In the genomic region with DNA sequence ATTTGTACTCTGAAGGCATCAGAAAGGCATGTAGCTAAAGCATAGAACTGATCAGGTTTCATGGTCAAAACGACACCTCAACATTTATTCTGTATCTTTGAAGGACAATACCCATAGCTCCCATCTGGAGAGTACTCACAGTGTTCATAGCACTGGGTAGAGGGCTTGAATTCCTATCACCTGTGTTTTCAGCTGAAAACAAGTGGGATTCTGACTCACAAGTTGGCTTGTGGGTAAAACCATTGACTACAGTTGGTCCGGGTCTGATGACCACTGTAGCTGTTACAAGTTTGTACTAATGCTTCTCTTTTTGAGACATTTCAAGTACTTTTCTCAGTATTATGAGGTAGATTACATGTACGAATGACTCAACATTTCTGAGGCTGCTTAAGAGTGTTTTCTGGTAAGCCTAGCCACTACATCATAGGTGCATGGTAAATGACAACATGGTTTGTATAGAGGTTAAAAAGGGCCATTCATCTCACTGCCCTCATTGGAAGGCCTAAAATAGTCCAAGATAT, we compare ENCODE assay signal across 1 cellular context.
A peak's percentile ranks its signal among the peaks of the same experiment; 100 is the strongest.
TF ChIP-seq lines count a peak whose summit lies in the region.

No MANE protein-coding gene starts in this region.

TF ChIP-seq in GM12878, 131 proteins besides CTCF, POLR2A, EP300 and RAD21 (continued from another document):
- no peak for TF ChIP-seq ZBTB40 (IDR thresholded peaks at IDR 0.05; ENCODE audit: borderline replicate concordance)
- TF ChIP-seq SMC3 (IDR thresholded peaks at IDR 0.05; ENCODE audit: borderline replicate concordance, low read length) = no peak; the same call in 1 of the 2 replicates
- TF ChIP-seq FOXK2 (IDR thresholded peaks at IDR 0.05) = no peak
- peak; percentile 62; the same call in 1 of the 2 replicates for TF ChIP-seq NBN (IDR thresholded peaks at IDR 0.05)
- peak; percentile 78; the same call in 1 of the 2 replicates for TF ChIP-seq BACH1 (IDR thresholded peaks at IDR 0.05; ENCODE audit: borderline replicate concordance)
- TF ChIP-seq SPI1 (IDR thresholded peaks at IDR 0.05; ENCODE audit: borderline replicate concordance, insufficient read depth, low read depth, low read length) = no peak
- no peak for TF ChIP-seq CHD4 (IDR thresholded peaks at IDR 0.05)
- peak; percentile 39 to 41; a peak in 2 of 4 replicates for TF ChIP-seq BHLHE40 (IDR thresholded peaks at IDR 0.05; ENCODE audit: borderline replicate concordance in 1 of 2, low read depth in 2 of 2, low read length in 1 of 2)
- no peak for TF ChIP-seq STAT1 (conservative IDR thresholded peaks at IDR 0.05)
- TF ChIP-seq TCF3 (IDR thresholded peaks at IDR 0.05; ENCODE audit: borderline replicate concordance, insufficient read depth, low read depth, low read length) = no peak
- TF ChIP-seq ETV6 (conservative IDR thresholded peaks at IDR 0.05 in 1 of 2, IDR thresholded peaks at IDR 0.05 in 1 of 2; ENCODE audit: borderline replicate concordance in 1 of 2, low read depth in 1 of 2) = peak in 1 of 2 experiments; percentile 54; a peak in 1 of 4 replicates
- peak; percentile 53; the same call in 1 of the 2 replicates for TF ChIP-seq ZNF207 (IDR thresholded peaks at IDR 0.05; ENCODE audit: borderline replicate concordance)
- TF ChIP-seq, protein P1, sequence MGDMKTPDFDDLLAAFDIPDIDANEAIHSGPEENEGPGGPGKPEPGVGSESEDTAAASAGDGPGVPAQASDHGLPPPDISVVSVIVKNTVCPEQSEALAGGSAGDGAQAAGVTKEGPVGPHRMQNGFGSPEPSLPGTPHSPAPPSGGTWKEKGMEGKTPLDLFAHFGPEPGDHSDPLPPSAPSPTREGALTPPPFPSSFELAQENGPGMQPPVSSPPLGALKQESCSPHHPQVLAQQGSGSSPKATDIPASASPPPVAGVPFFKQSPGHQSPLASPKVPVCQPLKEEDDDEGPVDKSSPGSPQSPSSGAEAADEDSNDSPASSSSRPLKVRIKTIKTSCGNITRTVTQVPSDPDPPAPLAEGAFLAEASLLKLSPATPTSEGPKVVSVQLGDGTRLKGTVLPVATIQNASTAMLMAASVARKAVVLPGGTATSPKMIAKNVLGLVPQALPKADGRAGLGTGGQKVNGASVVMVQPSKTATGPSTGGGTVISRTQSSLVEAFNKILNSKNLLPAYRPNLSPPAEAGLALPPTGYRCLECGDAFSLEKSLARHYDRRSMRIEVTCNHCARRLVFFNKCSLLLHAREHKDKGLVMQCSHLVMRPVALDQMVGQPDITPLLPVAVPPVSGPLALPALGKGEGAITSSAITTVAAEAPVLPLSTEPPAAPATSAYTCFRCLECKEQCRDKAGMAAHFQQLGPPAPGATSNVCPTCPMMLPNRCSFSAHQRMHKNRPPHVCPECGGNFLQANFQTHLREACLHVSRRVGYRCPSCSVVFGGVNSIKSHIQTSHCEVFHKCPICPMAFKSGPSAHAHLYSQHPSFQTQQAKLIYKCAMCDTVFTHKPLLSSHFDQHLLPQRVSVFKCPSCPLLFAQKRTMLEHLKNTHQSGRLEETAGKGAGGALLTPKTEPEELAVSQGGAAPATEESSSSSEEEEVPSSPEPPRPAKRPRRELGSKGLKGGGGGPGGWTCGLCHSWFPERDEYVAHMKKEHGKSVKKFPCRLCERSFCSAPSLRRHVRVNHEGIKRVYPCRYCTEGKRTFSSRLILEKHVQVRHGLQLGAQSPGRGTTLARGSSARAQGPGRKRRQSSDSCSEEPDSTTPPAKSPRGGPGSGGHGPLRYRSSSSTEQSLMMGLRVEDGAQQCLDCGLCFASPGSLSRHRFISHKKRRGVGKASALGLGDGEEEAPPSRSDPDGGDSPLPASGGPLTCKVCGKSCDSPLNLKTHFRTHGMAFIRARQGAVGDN (IDR thresholded peaks at IDR 0.05) = peak; percentile 58; the same call in 1 of the 2 replicates
- peak; percentile 52 for TF ChIP-seq BCL3 (IDR thresholded peaks at IDR 0.05; ENCODE audit: borderline replicate concordance, insufficient read depth, low read depth, low read length, poor library complexity, severe bottlenecking)
- no peak for TF ChIP-seq NR2C2 (IDR thresholded peaks at IDR 0.05; ENCODE audit: borderline replicate concordance, control insufficient read depth, insufficient read length, low read depth)
- no peak for TF ChIP-seq SMAD5 (IDR thresholded peaks at IDR 0.05; ENCODE audit: low read depth)
- TF ChIP-seq ZNF622 (IDR thresholded peaks at IDR 0.05) = no peak
- no peak for TF ChIP-seq ZNF274 (IDR thresholded peaks at IDR 0.05; ENCODE audit: insufficient read depth, insufficient read length)
- TF ChIP-seq, protein P2, sequence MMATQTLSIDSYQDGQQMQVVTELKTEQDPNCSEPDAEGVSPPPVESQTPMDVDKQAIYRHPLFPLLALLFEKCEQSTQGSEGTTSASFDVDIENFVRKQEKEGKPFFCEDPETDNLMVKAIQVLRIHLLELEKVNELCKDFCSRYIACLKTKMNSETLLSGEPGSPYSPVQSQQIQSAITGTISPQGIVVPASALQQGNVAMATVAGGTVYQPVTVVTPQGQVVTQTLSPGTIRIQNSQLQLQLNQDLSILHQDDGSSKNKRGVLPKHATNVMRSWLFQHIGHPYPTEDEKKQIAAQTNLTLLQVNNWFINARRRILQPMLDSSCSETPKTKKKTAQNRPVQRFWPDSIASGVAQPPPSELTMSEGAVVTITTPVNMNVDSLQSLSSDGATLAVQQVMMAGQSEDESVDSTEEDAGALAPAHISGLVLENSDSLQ (IDR thresholded peaks at IDR 0.05) = no peak
- peak; percentile 96 for TF ChIP-seq CREM (IDR thresholded peaks at IDR 0.05; ENCODE audit: low read depth)
- no peak for TF ChIP-seq SREBF2 (IDR thresholded peaks at IDR 0.05; ENCODE audit: low read length)
- peak; percentile 90 for TF ChIP-seq RUNX3 (IDR thresholded peaks at IDR 0.05; ENCODE audit: low read length)
- TF ChIP-seq, protein P3, sequence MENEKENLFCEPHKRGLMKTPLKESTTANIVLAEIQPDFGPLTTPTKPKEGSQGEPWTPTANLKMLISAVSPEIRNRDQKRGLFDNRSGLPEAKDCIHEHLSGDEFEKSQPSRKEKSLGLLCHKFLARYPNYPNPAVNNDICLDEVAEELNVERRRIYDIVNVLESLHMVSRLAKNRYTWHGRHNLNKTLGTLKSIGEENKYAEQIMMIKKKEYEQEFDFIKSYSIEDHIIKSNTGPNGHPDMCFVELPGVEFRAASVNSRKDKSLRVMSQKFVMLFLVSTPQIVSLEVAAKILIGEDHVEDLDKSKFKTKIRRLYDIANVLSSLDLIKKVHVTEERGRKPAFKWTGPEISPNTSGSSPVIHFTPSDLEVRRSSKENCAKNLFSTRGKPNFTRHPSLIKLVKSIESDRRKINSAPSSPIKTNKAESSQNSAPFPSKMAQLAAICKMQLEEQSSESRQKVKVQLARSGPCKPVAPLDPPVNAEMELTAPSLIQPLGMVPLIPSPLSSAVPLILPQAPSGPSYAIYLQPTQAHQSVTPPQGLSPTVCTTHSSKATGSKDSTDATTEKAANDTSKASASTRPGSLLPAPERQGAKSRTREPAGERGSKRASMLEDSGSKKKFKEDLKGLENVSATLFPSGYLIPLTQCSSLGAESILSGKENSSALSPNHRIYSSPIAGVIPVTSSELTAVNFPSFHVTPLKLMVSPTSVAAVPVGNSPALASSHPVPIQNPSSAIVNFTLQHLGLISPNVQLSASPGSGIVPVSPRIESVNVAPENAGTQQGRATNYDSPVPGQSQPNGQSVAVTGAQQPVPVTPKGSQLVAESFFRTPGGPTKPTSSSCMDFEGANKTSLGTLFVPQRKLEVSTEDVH (IDR thresholded peaks at IDR 0.05; ENCODE audit: low read depth, partially characterized antibody) = no peak
- TF ChIP-seq PML (IDR thresholded peaks at IDR 0.05; ENCODE audit: low read length) = peak; percentile 67; the same call in 1 of the 2 replicates
- 0 out of 2 replicates have a peak, but pooled peaks have one; percentile 24 for TF ChIP-seq CHD1 (IDR thresholded peaks at IDR 0.05; ENCODE audit: low read depth, low read length)
- no peak for TF ChIP-seq SIX5 (IDR thresholded peaks at IDR 0.05; ENCODE audit: low read depth, low read length, severe bottlenecking)
- TF ChIP-seq USF1 (IDR thresholded peaks at IDR 0.05; ENCODE audit: borderline replicate concordance, extremely low read length, insufficient read depth, low read depth, low read length) = no peak
- TF ChIP-seq KLF5 (IDR thresholded peaks at IDR 0.05; ENCODE audit: partially characterized antibody) = no peak
- TF ChIP-seq, protein P4, sequence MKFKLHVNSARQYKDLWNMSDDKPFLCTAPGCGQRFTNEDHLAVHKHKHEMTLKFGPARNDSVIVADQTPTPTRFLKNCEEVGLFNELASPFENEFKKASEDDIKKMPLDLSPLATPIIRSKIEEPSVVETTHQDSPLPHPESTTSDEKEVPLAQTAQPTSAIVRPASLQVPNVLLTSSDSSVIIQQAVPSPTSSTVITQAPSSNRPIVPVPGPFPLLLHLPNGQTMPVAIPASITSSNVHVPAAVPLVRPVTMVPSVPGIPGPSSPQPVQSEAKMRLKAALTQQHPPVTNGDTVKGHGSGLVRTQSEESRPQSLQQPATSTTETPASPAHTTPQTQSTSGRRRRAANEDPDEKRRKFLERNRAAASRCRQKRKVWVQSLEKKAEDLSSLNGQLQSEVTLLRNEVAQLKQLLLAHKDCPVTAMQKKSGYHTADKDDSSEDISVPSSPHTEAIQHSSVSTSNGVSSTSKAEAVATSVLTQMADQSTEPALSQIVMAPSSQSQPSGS (IDR thresholded peaks at IDR 0.05; ENCODE audit: low read length) = peak; percentile 82
- TF ChIP-seq TAF1 (IDR thresholded peaks at IDR 0.05; ENCODE audit: borderline replicate concordance, low read depth, low read length) = no peak
- peak; percentile 25; the same call in 1 of the 2 replicates for TF ChIP-seq BCL11A (IDR thresholded peaks at IDR 0.05; ENCODE audit: low read depth, low read length)
- peak; percentile 74; the same call in 1 of the 2 replicates for TF ChIP-seq CBFB (IDR thresholded peaks at IDR 0.05; ENCODE audit: low read depth)
- TF ChIP-seq IRF3 (IDR thresholded peaks at IDR 0.05) = no peak
